24 cellular contexts compared by ENCODE assay signal in the genomic region with DNA sequence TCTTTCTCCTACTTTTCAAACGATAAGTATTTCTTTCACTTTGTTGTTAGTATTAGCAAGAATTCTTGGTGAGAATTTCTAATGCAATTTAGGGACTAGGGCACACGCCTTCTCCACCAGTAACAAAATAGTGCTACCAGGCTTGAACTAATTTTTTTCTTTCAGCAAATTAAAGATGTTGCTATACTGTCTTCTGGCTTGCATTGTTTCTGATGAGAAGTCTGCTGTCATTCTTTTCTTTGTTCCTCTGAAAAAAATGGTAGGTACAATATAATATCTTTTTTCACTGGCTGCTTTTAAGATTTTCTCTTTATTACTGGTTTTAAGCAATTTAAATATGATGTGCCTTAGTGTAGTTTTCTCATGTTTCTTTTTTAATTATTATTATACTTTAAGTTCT.
"Had no signal": no experiment of that assay in that cellular context is flagged by ENCODE, and none has a peak within 500 bp of the region (broad histone marks: within the 10 kb centered on the region; RNA-seq: fewer than 3 reads in every experiment).

No MANE protein-coding gene starts in this region.

- FAIRE-seq: colon had no signal

- DNase-seq: activated CD4-positive, alpha-beta T cell treated with anti-CD3 and anti-CD28 coated beads for 48 hours; activated CD4-positive, alpha-beta T cell treated with anti-CD3 and anti-CD28 coated beads, Interleukin-2, amount 50 U/mL, for 48 hours; activated CD4-positive, CD25-positive, alpha-beta regulatory T cell treated with anti-CD3 and anti-CD28 coated beads, Interleukin-2, amount 50 U/mL, for 72 hours; activated CD8-positive, alpha-beta memory T cell treated with anti-CD3 and anti-CD28 coated beads, Interleukin-2, amount 10 ng/mL, durations not matched to agents 7 days and 5 days; activated naive CD4-positive, alpha-beta T cell treated with anti-CD3 and anti-CD28 coated beads, Interleukin-2, amount 50 U/mL, for 16 hours; activated naive CD8-positive, alpha-beta T cell treated with anti-CD3 and anti-CD28 coated beads, Interleukin-2, amount 10 ng/mL, durations not matched to agents 7 days and 5 days; activated T-cell treated with anti-CD3 and anti-CD28 coated beads, Interleukin-2, amount 50 U/mL, for 4 hours; adrenal gland; anterior cingulate cortex; cerebellar nuclear complex; Karpas-422; NCI-H1092; NCI-H1417; NCI-H2029; NCI-H2107; NCI-H226; NCI-H510A; NCI-H526 treated with DMSO at 0.1 percent for 48 hours; NCI-H82; RPMI8226; SW 1271 had no signal

- H3K4me3 ChIP-seq: adrenal gland, SK-N-MC had no signal

- H3K27ac ChIP-seq: adrenal gland, SK-N-MC had no signal

- ATAC-seq: activated CD8-positive, alpha-beta memory T cell treated with anti-CD3 and anti-CD28 coated beads, Interleukin-2, amount 10 ng/mL, durations not matched to agents 7 days and 5 days; activated T-cell treated with anti-CD3 and anti-CD28 coated beads, Interleukin-2, amount 50 U/mL, for 4 hours; Right ventricle myocardium inferior had no signal

- H3K4me1 ChIP-seq: adrenal gland had no signal

- H3K27me3 ChIP-seq: adrenal gland had no signal
